In genomic region chr2:226752887-226753286, GRCh38 we compare ENCODE assay signal across 19 cellular contexts. TPM values are rescaled to one million over a fixed set of nuclear protein-coding genes. Genes with fewer than 3 reads are reported as not detected.
A peak's percentile ranks its signal among the peaks of the same experiment; 100 is the strongest.
DNase-seq lines count a peak whose midpoint lies in the region; ATAC-seq, FAIRE-seq and TF ChIP-seq lines count a peak whose summit lies in the region.
"Had no signal": no experiment of that assay in that cellular context is flagged by ENCODE, and none has a peak within 500 bp of the region (broad histone marks: within the 10 kb centered on the region; RNA-seq: fewer than 3 reads in every experiment).

No MANE protein-coding gene starts in this region.

- no peaks in the 10 kb centered on the region for H4K20me1 ChIP-seq in HCT116 (ENCODE audit: insufficient read depth)
- H4K20me1 ChIP-seq in K562 (replicated peaks; ENCODE audit: control insufficient read depth, insufficient read depth, low read length): no peaks in the 10 kb centered on the region

- H3K36me3 ChIP-seq in HCT116 (ENCODE audit: control insufficient read depth in 1 of 2, insufficient read depth in 2 of 2, low read length in 2 of 2): peaks cover 0 to 13% of the 10 kb centered on the region in 2 experiments; a peak in 2 of 4 replicates
- H3K36me3 ChIP-seq in K562 (ENCODE audit: control insufficient read depth, insufficient read depth, low read length): no peaks in the 10 kb centered on the region
- no peaks in the 10 kb centered on the region for H3K36me3 ChIP-seq in stomach smooth muscle (ENCODE audit: control insufficient read depth in 2 of 2, insufficient read depth in 2 of 2, low read length in 2 of 2)

- WGBS in K562 (ENCODE audit: insufficient coverage, low coverage, missing lambda C conversion rate): 6% methylated on average over 2 of the region's 4 CpGs

- H3K9me3 ChIP-seq in HCT116 (ENCODE audit: control insufficient read depth in 1 of 2, insufficient read depth in 1 of 2, low read depth in 1 of 2, low read length in 2 of 2): no peaks in the 10 kb centered on the region
- H3K9me3 ChIP-seq in K562 (replicated peaks; ENCODE audit: control insufficient read depth, insufficient read depth, low read depth, low read length): no peaks in the 10 kb centered on the region
- no peaks in the 10 kb centered on the region for H3K9me3 ChIP-seq in stomach smooth muscle (ENCODE audit: control insufficient read depth in 2 of 2, low read length in 2 of 2)
- H3K9me3 ChIP-seq: SK-N-SH had no signal

- POLR2A ChIA-PET in HCT116 (lab: Charles Lee): interaction anchor here (1.1 kb wide), 1 partner anchor 11 kb away, joined by 4 read pairs; no protein-coding TSS in a partner anchor
- POLR2A ChIA-PET in K562 (lab: Yijun Ruan, JAX): no interaction called here

- intact Hi-C loops in HCT116 (cut with micrococcal nuclease) (no loop called here), K562 (cut with micrococcal nuclease) (no loop called here)

- no peak for TF ChIP-seq CTCF in HCT116 (IDR thresholded peaks at IDR 0.05 in 2 of 3, conservative IDR thresholded peaks at IDR 0.05 in 1 of 3; ENCODE audit: borderline replicate concordance in 1 of 3, insufficient read depth in 1 of 3, low read depth in 2 of 3, low read length in 2 of 3)
- TF ChIP-seq CTCF in K562 (IDR thresholded peaks at IDR 0.05 in 2 of 3, conservative IDR thresholded peaks at IDR 0.05 in 1 of 3; ENCODE audit: insufficient read depth in 2 of 3, low read depth in 1 of 3, low read length in 3 of 3): no peak
- TF ChIP-seq CTCF in HFFc6 (IDR thresholded peaks at IDR 0.05): no peak

- no peak for DNase-seq in GM12891 (ENCODE audit: insufficient read length, low spot score)
- no peak for DNase-seq in HCT116 (ENCODE audit: low read depth, low spot score)
- DNase-seq in K562 (ENCODE audit: extremely low read depth in 1 of 4, low spot score in 3 of 4): no peak
- DNase-seq in HFFc6: no peak
- DNase-seq: ACHN; C1 segment of cervical spinal cord; CD8-positive, alpha-beta memory T cell; GOT3; NCI-H1105 treated with DMSO at 0.1 percent for 48 hours; NCI-H1694; NCI-H2081 treated with DMSO at 0.1 percent for 48 hours; NCI-H748 treated with DMSO at 0.1 percent for 48 hours; NK-92 treated with Interleukin-12 subunit alpha and Interleukin-12 subunit beta, amount 100 ng/mL, for 24 hours; SHP77 treated with DMSO at 0.1 percent for 48 hours; SK-N-SH had no signal

- ATAC-seq in HCT116: no peak
- ATAC-seq in K562: no peak
- ATAC-seq in esophagus mucosa: no peak
- ATAC-seq in HG03457 (IDR thresholded peaks at IDR 0.05; ENCODE audit: unreplicated experiment): no peak
- ATAC-seq in GM21825 (IDR thresholded peaks at IDR 0.05; ENCODE audit: unreplicated experiment): no peak

- in situ Hi-C loops in K562 (cut with MboI): no loop called here

- TF ChIP-seq EP300 in K562 (IDR thresholded peaks at IDR 0.05; ENCODE audit: low read length): no peak

- RAD21 ChIA-PET in HCT116 (lab: Charles Lee; ENCODE audit: low non-redundant PET in 1 of 2, low total read pairs in 2 of 2, uncharacterized antibody in 2 of 2, unreplicated experiment in 2 of 2): no interaction called here

- H3K9ac ChIP-seq in HCT116 (ENCODE audit: low read length) (no peak overlapping the region), K562 (ENCODE audit: insufficient read depth in 1 of 2, low read depth in 2 of 2, low read length in 2 of 2) (no peak overlapping the region), stomach smooth muscle (ENCODE audit: low read length in 2 of 2) (no peak overlapping the region)
- H3K9ac ChIP-seq: SK-N-SH had no signal

- H3K36me3 Mint-ChIP-seq in HFFc6 (ENCODE audit: low read depth): peaks cover 33% of the 10 kb centered on the region

- TF ChIP-seq POLR2A in GM12891 (IDR thresholded peaks at IDR 0.05; ENCODE audit: low read depth, low read length) (no peak), HCT116 (IDR thresholded peaks at IDR 0.05; ENCODE audit: borderline replicate concordance, extremely low read depth, insufficient read depth, insufficient read length) (no peak), K562 (conservative IDR thresholded peaks at IDR 0.05) (no peak)

- H3K27ac ChIP-seq in HCT116 (ENCODE audit: low read depth, low read length) (peak overlapping the region; percentile 96), K562 (ENCODE audit: extremely low read depth, low read depth, low read length) (no peak overlapping the region), stomach smooth muscle (ENCODE audit: low read length) (peak overlapping the region; percentile 6)

- CTCF ChIA-PET in HCT116 (lab: Charles Lee): interaction anchor here (1.8 kb wide), 1 partner anchor 8 kb away, joined by 7 read pairs; no protein-coding TSS in a partner anchor
- CTCF ChIA-PET in K562 (lab: Yijun Ruan, JAX; ENCODE audit: low intra/inter-chr PET ratio): no interaction called here

- no TSS peak for BruUV-seq in HCT116 (replicated peaks; lab: Mats Ljungman, UMichigan)
- no TSS peak for BruUV-seq in K562 (replicated peaks; lab: Mats Ljungman, UMichigan)

- no peaks in the 10 kb centered on the region for H3K9me2 ChIP-seq in HCT116 (ENCODE audit: insufficient read depth)
- H3K9me2 ChIP-seq: SK-N-SH had no signal

- no peaks in the 10 kb centered on the region for H3K9me1 ChIP-seq in K562 (ENCODE audit: control insufficient read depth, insufficient read depth, low read length)

- H3K27me3 ChIP-seq in HCT116 (ENCODE audit: insufficient read depth, low read length) (no peaks in the 10 kb centered on the region), K562 (ENCODE audit: control insufficient read depth in 2 of 2, insufficient read depth in 2 of 2, low read length in 2 of 2) (no peaks in the 10 kb centered on the region), stomach smooth muscle (ENCODE audit: control insufficient read depth in 1 of 2, insufficient read depth in 2 of 2, low read length in 2 of 2) (no peaks in the 10 kb centered on the region)

- H3K4me1 Mint-ChIP-seq in HFFc6 (ENCODE audit: low read depth): peaks cover 49% of the 10 kb centered on the region
- H3K4me1 Mint-ChIP-seq: CD8-positive, alpha-beta memory T cell had no signal

- H3K27me3 Mint-ChIP-seq in HFFc6 (ENCODE audit: insufficient read depth): no peaks in the 10 kb centered on the region; the same call in 1 of the 2 replicates
- H3K27me3 Mint-ChIP-seq: CD8-positive, alpha-beta memory T cell had no signal

- H3K4me2 ChIP-seq in HCT116 (ENCODE audit: low read length): no peak overlapping the region
- H3K4me2 ChIP-seq in K562 (ENCODE audit: insufficient read depth, low read length): no peak overlapping the region
- H3K4me2 ChIP-seq: SK-N-SH had no signal

- FAIRE-seq in GM12891 (lab: Jason Lieb, UNC) (no peak), K562 (lab: Jason Lieb, UNC) (no peak)

- H2AFZ ChIP-seq in HCT116 (ENCODE audit: low read depth, low read length, poor library complexity, severe bottlenecking): no peak overlapping the region
- H2AFZ ChIP-seq in K562 (ENCODE audit: low read depth, low read length): peak overlapping the region; percentile 39; the same call in 1 of the 2 replicates

- no peaks in the 10 kb centered on the region for H3K9me3 Mint-ChIP-seq in HFFc6
- H3K9me3 Mint-ChIP-seq: CD8-positive, alpha-beta memory T cell had no signal

- H3K79me2 ChIP-seq in HCT116 (ENCODE audit: insufficient read depth, low read length) (peaks cover 88% of the 10 kb centered on the region), K562 (ENCODE audit: control insufficient read depth, insufficient read depth, low read length) (no peaks in the 10 kb centered on the region)

- peaks cover 59 to 63% of the 10 kb centered on the region in 2 experiments for H3K4me1 ChIP-seq in HCT116 (ENCODE audit: control insufficient read depth in 1 of 2, insufficient read depth in 2 of 2, low read length in 2 of 2)
- H3K4me1 ChIP-seq in K562 (replicated peaks in 1 of 2; ENCODE audit: control insufficient read depth in 2 of 2, insufficient read depth in 2 of 2, low read length in 2 of 2): no peaks in the 10 kb centered on the region; a peak in 1 of 5 replicates
- peaks cover 10% of the 10 kb centered on the region for H3K4me1 ChIP-seq in stomach smooth muscle (ENCODE audit: control insufficient read depth, insufficient read depth, low read length)

- TF ChIP-seq RAD21 in HCT116 (IDR thresholded peaks at IDR 0.05; ENCODE audit: low read depth) (no peak), K562 (CRISPR knock-in tag; conservative IDR thresholded peaks at IDR 0.05 in 1 of 2, IDR thresholded peaks at IDR 0.05 in 1 of 2) (no peak)

- H3K27ac Mint-ChIP-seq in HFFc6: no peak overlapping the region
- H3K27ac Mint-ChIP-seq: CD8-positive, alpha-beta memory T cell had no signal

- no peak overlapping the region for H3K4me3 ChIP-seq in HCT116 (replicated peaks in 1 of 2; ENCODE audit: low read depth in 1 of 2, low read length in 2 of 2)
- no peak overlapping the region for H3K4me3 ChIP-seq in K562
- H3K4me3 ChIP-seq in stomach smooth muscle (ENCODE audit: low read length in 2 of 2): no peak overlapping the region

- H3K4me3 Mint-ChIP-seq in HFFc6: no peak overlapping the region
- H3K4me3 Mint-ChIP-seq: CD8-positive, alpha-beta memory T cell had no signal

TF ChIP-seq in GM12891, 5 proteins besides CTCF, POLR2A, EP300 and RAD21 (continues in another document):
- no peak for TF ChIP-seq POU2F2 (IDR thresholded peaks at IDR 0.05; ENCODE audit: low read depth, low read length)

TF ChIP-seq in HCT116, 20 proteins besides CTCF, POLR2A, EP300 and RAD21 (continues in another document):
- no peak for TF ChIP-seq EGR1 (IDR thresholded peaks at IDR 0.05; ENCODE audit: low read depth)

RNA-seq across cellular contexts. Expression of gene IRS1, which starts 46.7 kb away (rescaled TPM):
- polyA plus RNA-seq in GM12891 (2012; ENCODE audit: low read depth, missing spikeins): 0.05 TPM
- 88.8 TPM for total RNA-seq in HCT116 (2021; ENCODE audit: unreplicated experiment)
- polyA plus RNA-seq in HCT116 (2012): 39.4 and 44.1 TPM in 2 replicates
- 0.42 and 0.60 TPM in 2 replicates for total RNA-seq in K562 (2011; cell fraction: chromatin; rRNA removed; ENCODE audit: low replicate concordance)
- 0.67 and 0.92 TPM in 2 replicates for total RNA-seq in K562 (2011; cell fraction: nucleolus; rRNA removed)
- 0.23 and 0.29 TPM in 2 replicates for total RNA-seq in K562 (2011; cell fraction: nucleoplasm; rRNA removed)
- total RNA-seq in K562 (2014; rRNA removed): 0.12 and 0.14 TPM in 2 replicates
- 0.03 and 0.04 TPM in 2 replicates for total RNA-seq in K562 (2014; rRNA removed; fragmentation: Illumina TruSeq; extraction: Trizol)
- 0.11 TPM in 2 replicates for total RNA-seq in K562 (2015; rRNA removed; fragmentation: Illumina TruSeq; extraction: Trizol)
- 0.31 and 0.51 TPM in 2 replicates for total RNA-seq in K562 (2021)
- polyA plus RNA-seq in K562 (2011; rRNA removed): 0.01 and 0.04 TPM in 2 replicates
- polyA plus RNA-seq in K562 (2011; cell fraction: cytosol; rRNA removed): under 0.01 and 0.18 TPM in 2 replicates
- polyA plus RNA-seq in K562 (2011; cell fraction: nucleus; rRNA removed): 0.03 and 0.40 TPM in 2 replicates
- polyA plus RNA-seq in K562 (2012): 0.12 and 0.14 TPM in 2 replicates
- 0.06 TPM in 2 replicates for polyA plus RNA-seq in K562 (2014; fragmentation: Illumina TruSeq; extraction: Trizol)
- under 1 TPM in 1 of 2 experiments, not detected in 1; under 0.01 TPM for polyA plus RNA-seq in K562 (2014; fragmentation: Nextera tagmentation; extraction: Ambion mirVana)
- polyA plus RNA-seq in K562 (2014; rRNA removed): 0.09 and 0.20 TPM in 2 replicates
- polyA minus RNA-seq in K562 (2011; rRNA and poly(A)+ RNA removed): 0.03 and 0.07 TPM in 2 replicates
- polyA minus RNA-seq in K562 (2011; cell fraction: cytosol; rRNA and poly(A)+ RNA removed): 0.19 TPM in 1 of 2 replicates, not detected in the other
- polyA minus RNA-seq in K562 (2011; cell fraction: nucleus; rRNA and poly(A)+ RNA removed): 0.11 and 0.40 TPM in 2 replicates
- total RNA-seq in esophagus mucosa: 13.9 TPM
- 10 to 100 TPM; 37.4 to 49.9 (median 44.4) TPM for total RNA-seq in HFFc6 (2021; fragmentation: NEBNext Ultra II Directional; extraction: Animal tissue kit (Norgen Biotek cat#: 25700))
